Comparison of ENCODE assay signal across 25 cellular contexts in genomic region chr10:62498271-62498670, GRCh38.
"Had no signal": no experiment of that assay in that cellular context is flagged by ENCODE, and none has a peak within 500 bp of the region (broad histone marks: within the 10 kb centered on the region; RNA-seq: fewer than 3 reads in every experiment).

No MANE protein-coding gene starts in this region.

- H3K27me3 Mint-ChIP-seq: memory B cell had no signal

- H3K36me3 Mint-ChIP-seq: memory B cell; naive thymus-derived CD8-positive, alpha-beta T cell; stimulated activated naive B cell treated with anti-CD40 and anti-IgM and Interleukin-4, amounts not matched to agents 10 μg/mL and 1 μg/mL and 100 μg/mL, for 72 hours had no signal

- H3K4me2 ChIP-seq: hepatocyte, smooth muscle cell had no signal

- H2AFZ ChIP-seq: hepatocyte had no signal

- H3K27me3 ChIP-seq: hepatocyte, pancreas, right atrium auricular region, right lobe of liver, testis, thyroid gland, transverse colon, upper lobe of left lung, vagina had no signal

- H3K4me1 ChIP-seq: left ventricle myocardium inferior, pancreas, psoas muscle, right atrium auricular region, right lobe of liver, stomach, testis, thyroid gland, transverse colon had no signal

- H3K27ac Mint-ChIP-seq: memory B cell; naive thymus-derived CD8-positive, alpha-beta T cell; nephron; stimulated activated naive B cell treated with anti-CD40 and anti-IgM and Interleukin-4, amounts not matched to agents 10 μg/mL and 1 μg/mL and 100 μg/mL, for 72 hours had no signal

- H3K9me3 ChIP-seq: left ventricle myocardium inferior, pancreas, psoas muscle, right atrium auricular region, right lobe of liver, stomach, testis, thyroid gland, transverse colon, upper lobe of left lung, vagina had no signal

- H3K27ac ChIP-seq: hepatocyte, left ventricle myocardium inferior, pancreas, psoas muscle, right atrium auricular region, right lobe of liver, stomach, testis, thyroid gland, transverse colon, upper lobe of left lung, vagina had no signal

- H3K4me3 ChIP-seq: hepatocyte, left ventricle myocardium inferior, lung, pancreas, psoas muscle, right atrium auricular region, right lobe of liver, smooth muscle cell, stomach, testis, thyroid gland, transverse colon, upper lobe of left lung, vagina had no signal

- H3K79me2 ChIP-seq: hepatocyte had no signal

- H3K9me3 Mint-ChIP-seq: memory B cell; naive thymus-derived CD8-positive, alpha-beta T cell; neural crest cell; stimulated activated naive B cell treated with anti-CD40 and anti-IgM and Interleukin-4, amounts not matched to agents 10 μg/mL and 1 μg/mL and 100 μg/mL, for 72 hours had no signal

- H3K36me3 ChIP-seq: left ventricle myocardium inferior, pancreas, right atrium auricular region, right lobe of liver, stomach, thyroid gland, transverse colon, upper lobe of left lung, vagina had no signal

- H3K4me3 Mint-ChIP-seq: memory B cell; naive thymus-derived CD8-positive, alpha-beta T cell; nephron; neural crest cell; stimulated activated naive B cell treated with anti-CD40 and anti-IgM and Interleukin-4, amounts not matched to agents 10 μg/mL and 1 μg/mL and 100 μg/mL, for 72 hours had no signal

- H3K4me1 Mint-ChIP-seq: naive thymus-derived CD8-positive, alpha-beta T cell; nephron had no signal

- DNase-seq: islet precursor cell; left ventricle myocardium inferior; naive thymus-derived CD8-positive, alpha-beta T cell; nucleus accumbens; pancreas; psoas muscle; right lobe of liver; stimulated activated CD4-positive, alpha-beta T cell treated with anti-CD3 and anti-CD28 coated beads, Interleukin-1b, Interleukin-23, amount 100 ng/mL, for 48 hours; stimulated activated CD4-positive, alpha-beta T cell treated with anti-CD3 and anti-CD28 coated beads, Interleukin-2, amount 100 ng/mL, for 48 hours; stimulated activated CD4-positive, alpha-beta T cell treated with anti-CD3 and anti-CD28 coated beads, Interleukin-4, amount 100 ng/mL, for 4 hours; stimulated activated naive B cell treated with anti-CD40 and anti-IgM and Interleukin-4, amounts not matched to agents 10 μg/mL and 1 μg/mL and 100 μg/mL, for 72 hours; stimulated activated naive CD8-positive, alpha-beta T cell treated with anti-CD3 and anti-CD28 coated beads, Interleukin-15, Interleukin-2, amounts not matched to agents 100 U/mL and 50 U/mL, for 24 hours; stomach; testis; thyroid gland; transverse colon; upper lobe of left lung had no signal

- ATAC-seq: naive thymus-derived CD8-positive, alpha-beta T cell; pancreas; psoas muscle; right lobe of liver; stimulated activated naive B cell treated with anti-CD40 and anti-IgM and Interleukin-4, amounts not matched to agents 10 μg/mL and 1 μg/mL and 100 μg/mL, for 72 hours; stimulated activated naive CD8-positive, alpha-beta T cell treated with anti-CD3 and anti-CD28 coated beads, Interleukin-15, Interleukin-2, amounts not matched to agents 100 U/mL and 50 U/mL, for 24 hours had no signal
